In the genomic region with DNA sequence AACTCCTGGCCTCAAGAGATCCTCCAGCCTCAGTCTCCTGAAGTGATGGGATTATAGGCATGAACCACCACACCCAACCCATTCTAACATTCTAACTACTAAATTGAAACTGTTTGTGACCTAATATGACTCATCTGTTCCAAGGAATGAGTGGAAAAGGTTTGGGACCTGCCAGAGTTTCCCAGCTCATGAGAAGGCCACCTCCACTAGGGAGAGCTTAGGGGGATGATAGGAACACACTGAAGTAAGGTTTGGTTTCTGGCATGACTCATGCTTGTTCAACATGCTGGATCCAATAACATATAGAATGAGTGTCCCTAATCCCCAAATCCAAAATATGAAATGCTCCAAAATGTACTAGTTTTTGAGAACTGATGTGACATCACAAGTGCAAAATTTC, we compare ENCODE assay signal across 28 cellular contexts. TPM values are rescaled to one million over a fixed set of nuclear protein-coding genes. Genes with fewer than 3 reads are reported as not detected.
A peak's percentile ranks its signal among the peaks of the same experiment; 100 is the strongest.
DNase-seq lines count a peak whose midpoint lies in the region; ATAC-seq, FAIRE-seq and TF ChIP-seq lines count a peak whose summit lies in the region.
"Had no signal": no experiment of that assay in that cellular context is flagged by ENCODE, and none has a peak within 500 bp of the region (broad histone marks: within the 10 kb centered on the region; RNA-seq: fewer than 3 reads in every experiment).

No MANE protein-coding gene starts in this region.

- no peak overlapping the region for H3K27ac ChIP-seq in GM23248
- peak overlapping the region; percentile 54 for H3K27ac ChIP-seq in PC-3 (ENCODE audit: low read length)
- no peak overlapping the region for H3K27ac ChIP-seq in mammary epithelial cell (ENCODE audit: insufficient read depth, low read depth, low read length)
- H3K27ac ChIP-seq in pancreas: no peak overlapping the region
- H3K27ac ChIP-seq: ascending aorta, PC-9, spleen, tibial artery, VCaP had no signal

- no peak overlapping the region for H3K9ac ChIP-seq in GM23248
- H3K9ac ChIP-seq in PC-3 (ENCODE audit: low read length): no peak overlapping the region
- no peak overlapping the region for H3K9ac ChIP-seq in mammary epithelial cell (ENCODE audit: insufficient read depth, low read length)

- DNase-seq in GM23248: peak; percentile 61
- peak; percentile 90 for DNase-seq in PC-3
- peak; percentile 57 for DNase-seq in mammary epithelial cell
- DNase-seq in kidney tubule cell (ENCODE audit: low spot score): peak; percentile 48
- DNase-seq in medulla oblongata (ENCODE audit: extremely low spot score): no peak
- DNase-seq in pancreas: no peak
- DNase-seq in 8988T: no peak
- no peak for DNase-seq in omental fat pad (ENCODE audit: low spot score)
- DNase-seq: activated CD4-positive, alpha-beta T cell treated with anti-CD3 and anti-CD28 coated beads, Interleukin-2, amount 10 ng/mL, durations not matched to agents 24 days and 14 days; DMS79 treated with DMSO at 0.1 percent for 48 hours; effector CD4-positive, alpha-beta T cell; erythroblast; GOT3; KG1; left colon; mesendoderm; naive thymus-derived CD8-positive, alpha-beta T cell; NCI-H1092; NCI-H2029; NCI-H446; PC-9; spleen; stimulated activated CD4-positive, alpha-beta T cell treated with anti-CD3 and anti-CD28 coated beads, Interleukin-4, amount 100 ng/mL, for 24 hours; stimulated activated naive CD4-positive, alpha-beta T cell treated with Interleukin-2 at 50 U/mL for 16 hours; T-helper 17 cell; tibial artery had no signal

- intact Hi-C loops in PC-3 (cut with micrococcal nuclease): no loop called here
- intact Hi-C loops in mammary epithelial cell (cut with micrococcal nuclease): no loop called here
- intact Hi-C loops in pancreas (cut with DNase I): no loop called here

- H3K4me1 ChIP-seq in GM23248 (ENCODE audit: insufficient read depth): no peaks in the 10 kb centered on the region
- peaks cover 24% of the 10 kb centered on the region for H3K4me1 ChIP-seq in PC-3 (ENCODE audit: insufficient read depth, low read length)
- H3K4me1 ChIP-seq in mammary epithelial cell (ENCODE audit: insufficient read depth, low read length): no peaks in the 10 kb centered on the region
- H3K4me1 ChIP-seq in pancreas: no peaks in the 10 kb centered on the region
- H3K4me1 ChIP-seq: ascending aorta, spleen, tibial artery had no signal

- no peaks in the 10 kb centered on the region for H3K27me3 ChIP-seq in GM23248 (replicated peaks; ENCODE audit: insufficient read depth)
- H3K27me3 ChIP-seq in PC-3 (ENCODE audit: low read length): no peaks in the 10 kb centered on the region
- no peaks in the 10 kb centered on the region for H3K27me3 ChIP-seq in mammary epithelial cell (ENCODE audit: insufficient read depth, low read length)
- no peaks in the 10 kb centered on the region for H3K27me3 ChIP-seq in pancreas
- H3K27me3 ChIP-seq: ascending aorta, spleen, tibial artery had no signal

- BruUV-seq in PC-3 (replicated peaks; lab: Mats Ljungman, UMichigan) (no TSS peak), mammary epithelial cell (replicated peaks; lab: Mats Ljungman, UMichigan) (no TSS peak)

- no peak overlapping the region for H3K4me2 ChIP-seq in GM23248 (ENCODE audit: unreplicated experiment)
- H3K4me2 ChIP-seq in PC-3 (ENCODE audit: low read length): no peak overlapping the region
- H3K4me2 ChIP-seq in mammary epithelial cell (ENCODE audit: insufficient read depth, low read depth, low read length): no peak overlapping the region
- H3K4me2 ChIP-seq: PC-9 had no signal

- dilution Hi-C loops in mammary epithelial cell (cut with HindIII; ENCODE audit: low sequenced_read_pairs): no loop called here

- H3F3A ChIP-seq in GM23248 (ENCODE audit: insufficient read depth) (peaks cover 8% of the 10 kb centered on the region; the same call in 1 of the 2 replicates), PC-3 (ENCODE audit: low read length, unreplicated experiment) (no peaks in the 10 kb centered on the region)

- H2AFZ ChIP-seq in GM23248 (no peak overlapping the region), PC-3 (ENCODE audit: low read length) (no peak overlapping the region), mammary epithelial cell (ENCODE audit: low read depth, low read length) (no peak overlapping the region)
- H2AFZ ChIP-seq: PC-9 had no signal

- POLR2A ChIA-PET in PC-3 (lab: Charles Lee; ENCODE audit: unreplicated experiment): no interaction called here

- H3K4me3 ChIP-seq in GM23248 (no peak overlapping the region), PC-3 (ENCODE audit: low read length) (no peak overlapping the region), mammary epithelial cell (replicated peaks in 1 of 3; ENCODE audit: insufficient read depth in 1 of 3, low read depth in 2 of 3, low read length in 3 of 3) (no peak overlapping the region), pancreas (no peak overlapping the region)
- H3K4me3 ChIP-seq: ascending aorta, PC-9, spleen, tibial artery had no signal

- no peaks in the 10 kb centered on the region for H3K9me3 ChIP-seq in GM23248 (ENCODE audit: low read depth)
- H3K9me3 ChIP-seq in PC-3 (ENCODE audit: low read length): no peaks in the 10 kb centered on the region
- no peaks in the 10 kb centered on the region for H3K9me3 ChIP-seq in mammary epithelial cell (replicated peaks; ENCODE audit: insufficient read depth, low read length)
- H3K9me3 ChIP-seq in pancreas: no peaks in the 10 kb centered on the region
- H3K9me3 ChIP-seq: ascending aorta, tibial artery had no signal

- H4K20me1 ChIP-seq in GM23248 (ENCODE audit: insufficient read depth): no peaks in the 10 kb centered on the region
- no peaks in the 10 kb centered on the region for H4K20me1 ChIP-seq in PC-3 (ENCODE audit: low read length)
- no peaks in the 10 kb centered on the region for H4K20me1 ChIP-seq in mammary epithelial cell (ENCODE audit: insufficient read depth, low read length)

- peak; percentile 91 for ATAC-seq in PC-3
- ATAC-seq in pancreas: no peak
- ATAC-seq in omental fat pad (ENCODE audit: low FRiP score): no peak
- ATAC-seq: left colon; naive thymus-derived CD8-positive, alpha-beta T cell; T-helper 17 cell had no signal

- H3K9me2 ChIP-seq in GM23248 (ENCODE audit: insufficient read depth) (no peaks in the 10 kb centered on the region), PC-3 (replicated peaks; ENCODE audit: low read length) (no peaks in the 10 kb centered on the region)

- no peak for FAIRE-seq in pancreas (lab: Jason Lieb, UNC)

- TF ChIP-seq CTCF in PC-3 (conservative IDR thresholded peaks at IDR 0.05; ENCODE audit: low read depth, low read length): no peak
- TF ChIP-seq CTCF in mammary epithelial cell (conservative IDR thresholded peaks at IDR 0.05 in 1 of 2, IDR thresholded peaks at IDR 0.05 in 1 of 2; ENCODE audit: extremely low read depth in 1 of 2, insufficient read depth in 1 of 2, low read depth in 1 of 2, low read length in 2 of 2): no peak
- TF ChIP-seq CTCF in pancreas (IDR thresholded peaks at IDR 0.05): no peak
- no peak for TF ChIP-seq CTCF in omental fat pad (IDR thresholded peaks at IDR 0.05)

- CTCF ChIA-PET in PC-3 (lab: Charles Lee) (no interaction called here), mammary epithelial cell (lab: Charles Lee; ENCODE audit: low non-redundant PET) (no interaction called here)

- H3K79me2 ChIP-seq in GM23248 (ENCODE audit: insufficient read depth) (no peaks in the 10 kb centered on the region), PC-3 (ENCODE audit: low read length) (no peaks in the 10 kb centered on the region), mammary epithelial cell (ENCODE audit: insufficient read depth, low read length) (no peaks in the 10 kb centered on the region)

- H3K36me3 ChIP-seq in GM23248 (ENCODE audit: low read depth) (no peaks in the 10 kb centered on the region), PC-3 (ENCODE audit: low read depth, low read length) (no peaks in the 10 kb centered on the region), mammary epithelial cell (ENCODE audit: insufficient read depth, low read length) (no peaks in the 10 kb centered on the region), pancreas (no peaks in the 10 kb centered on the region)
- H3K36me3 ChIP-seq: ascending aorta, spleen, tibial artery had no signal

- in situ Hi-C loops in GM23248 (cut with MboI) (no loop called here), mammary epithelial cell (cut with MboI; ENCODE audit: low sequenced_read_pairs in 2 of 2) (no loop called here)

RNA-seq across cellular contexts. Expression of gene SCAF4, which starts 18.9 kb away (rescaled TPM):
- 3.2 and 3.7 TPM in 2 replicates for total RNA-seq in GM23248 (2014; rRNA removed; shearing (Covaris generic))
- 18.8 and 19.4 TPM in 2 replicates for polyA plus RNA-seq in GM23248 (2016; fragmentation: Nextera tagmentation; extraction: Ambion mirVana)
- total RNA-seq in PC-3 (2014; rRNA removed): 11.2 and 18.2 TPM in 2 replicates
- 10 to 100 TPM in 1 of 2 donors, 1 to 10 TPM in 1; 9.5 to 34.8 TPM for total RNA-seq in mammary epithelial cell
- 9.6 TPM for polyA plus RNA-seq in mammary epithelial cell
- 29.8 TPM for polyA minus RNA-seq in mammary epithelial cell
- 10 to 100 TPM in 4 of 6 donors, 1 to 10 TPM in 2; 9.6 to 15.1 (median 11.5) TPM for total RNA-seq in pancreas
- polyA plus RNA-seq in pancreas: 1 to 10 TPM; 8.2 to 9.3 TPM
- 10 to 100 TPM; 15.8 to 32.8 (median 16.8) TPM for total RNA-seq in omental fat pad

Comparison
In these comparisons a context has a peak if more than half of its experiments do, and no peak if none do; other contexts are left out.
1. DNase-seq: peak in GM23248 (single experiment), PC-3 (single experiment), mammary epithelial cell (single experiment) and kidney tubule cell (single experiment); none in medulla oblongata (single experiment), pancreas (0 of 6), 8988T (single experiment) and omental fat pad (single experiment).